ENCODE assay signal across 8 cellular contexts in genomic region chr3:101635954-101636798, GRCh38. TPM values are rescaled to one million over a fixed set of nuclear protein-coding genes. Genes with fewer than 3 reads are reported as not detected.
DNase-seq lines count a peak whose midpoint lies in the region; ATAC-seq and TF ChIP-seq lines count a peak whose summit lies in the region.

No MANE protein-coding gene starts in this region.

- H3K4me1 ChIP-seq in DND-41 (ENCODE audit: insufficient read depth, low read length) (no peaks in the 10 kb centered on the region), spleen (peaks cover 0 to 6% (median 0%) of the 10 kb centered on the region in 6 donors)

- no peaks in the 10 kb centered on the region for H3K36me3 ChIP-seq in DND-41 (ENCODE audit: insufficient read depth, low read length)
- H3K36me3 ChIP-seq in spleen: no peaks in the 10 kb centered on the region

- no peaks in the 10 kb centered on the region for H4K20me1 ChIP-seq in DND-41 (ENCODE audit: insufficient read depth, low read length)

- WGBS in spleen, 5 donors: 52 to 60% (median 55%) methylated on average over 17 to 18 of the region's 18 CpGs

- in situ Hi-C loops in SK-MEL-5 (cut with HindIII; ENCODE audit: low pct_unique_long_range_greater_than_20kb, low sequenced_read_pairs): no loop called here

- H3K9ac ChIP-seq in DND-41 (ENCODE audit: low read depth, low read length): no peak overlapping the region

- H3K9me3 ChIP-seq in DND-41 (ENCODE audit: insufficient read depth, low read length, severe bottlenecking) (no peaks in the 10 kb centered on the region), spleen (no peaks in the 10 kb centered on the region)

- no peak overlapping the region for H3K27ac ChIP-seq in DND-41 (ENCODE audit: low read length)
- H3K27ac ChIP-seq in spleen: no peak overlapping the region

- ATAC-seq in DND-41 (ENCODE audit: insufficient read depth, low read depth): peak; percentile 94
- peak; percentile 78 for ATAC-seq in GM21381 (IDR thresholded peaks at IDR 0.05; ENCODE audit: unreplicated experiment)
- ATAC-seq in left ventricle myocardium superior: peak; percentile 80

- TF ChIP-seq POLR2A in spleen (IDR thresholded peaks at IDR 0.05): no peak

- no peak overlapping the region for H3K4me2 ChIP-seq in DND-41 (ENCODE audit: insufficient read depth, low read length)

- H2AFZ ChIP-seq in DND-41 (ENCODE audit: low read depth, low read length): peak overlapping the region; percentile 56

- no peaks in the 10 kb centered on the region for H3K79me2 ChIP-seq in DND-41 (ENCODE audit: insufficient read depth, low read length)

- intact Hi-C loops in left ventricle myocardium superior (cut with micrococcal nuclease): no loop called here
- intact Hi-C loops in spleen (cut with DNase I; ENCODE audit: low total_unique reads): loop anchor here (10.0 kb wide), 1 partner anchor 51 kb away; no protein-coding TSS in a partner anchor

- TF ChIP-seq CTCF in DND-41 (IDR thresholded peaks at IDR 0.05; ENCODE audit: borderline replicate concordance, extremely low read depth, low read length, poor library complexity, severe bottlenecking): peak; percentile 75
- TF ChIP-seq CTCF in spleen (IDR thresholded peaks at IDR 0.05 in 8 of 11, conservative IDR thresholded peaks at IDR 0.05 in 3 of 11): peak; percentile 5 to 73 (median 62)

- H3K27me3 ChIP-seq in DND-41 (ENCODE audit: insufficient read depth, low read length, poor library complexity) (no peaks in the 10 kb centered on the region), spleen (replicated peaks in 1 of 7) (no peaks in the 10 kb centered on the region)

- H3K4me3 ChIP-seq in DND-41 (ENCODE audit: low read depth in 1 of 2, low read length in 2 of 2): no peak overlapping the region
- no peak overlapping the region for H3K4me3 ChIP-seq in spleen

- DNase-seq in DND-41: peak; percentile 67
- peak; percentile 32 for DNase-seq in HPDE6-E6E7 (ENCODE audit: extremely low spot score)
- peak; percentile 75 for DNase-seq in SK-MEL-5 (ENCODE audit: low read depth, low spot score)
- DNase-seq in activated naive CD4-positive, alpha-beta T cell treated with Interleukin-2 at 50 U/mL for 16 hours: peak; percentile 70
- DNase-seq in left ventricle myocardium superior: peak; percentile 63
- DNase-seq in spleen: peak; percentile 84
- DNase-seq in DMS79 treated with DMSO at 0.1 percent for 48 hours (lab: John Stamatoyannopoulos, UW): no peak

RNA-seq across cellular contexts. Expression of gene ZBTB11, which starts 40.8 kb away (rescaled TPM):
- 21.7 and 22.9 TPM in 2 replicates for total RNA-seq in SK-MEL-5 (2014; rRNA removed; shearing (Covaris generic))
- 11.2 and 17.2 TPM in 2 replicates for polyA plus RNA-seq in SK-MEL-5 (2015; cell fraction: cytosol; rRNA removed)
- polyA plus RNA-seq in SK-MEL-5 (2015; cell fraction: nucleus; rRNA removed): 27.3 and 30.8 TPM in 2 replicates
- total RNA-seq in left ventricle myocardium superior (12.0 TPM), spleen (10 to 100 TPM; 23.2 to 43.7 (median 26.3) TPM)
- polyA plus RNA-seq in spleen: 1 to 10 TPM; 7.5 to 10.0 (median 9.0) TPM

RNA-seq across cellular contexts. Expression of gene RPL24, which starts 50.3 kb away (rescaled TPM):
- total RNA-seq in SK-MEL-5 (2014; rRNA removed; shearing (Covaris generic)): 2,318 and 2,361 TPM in 2 replicates
- polyA plus RNA-seq in SK-MEL-5 (2015; cell fraction: cytosol; rRNA removed): 1,013 and 1,137 TPM in 2 replicates
- polyA plus RNA-seq in SK-MEL-5 (2015; cell fraction: nucleus; rRNA removed): 380 and 393 TPM in 2 replicates
- total RNA-seq in left ventricle myocardium superior: 816 TPM
- 100 to 1,000 TPM; 652 to 978 (median 810) TPM for total RNA-seq in spleen
- polyA plus RNA-seq in spleen: 1,000 to 10,000 TPM; 2,892 to 4,324 (median 3,948) TPM
